1 cellular context compared by ENCODE assay signal in genomic region chr19:53013621-53014020, GRCh38.
TF ChIP-seq lines count a peak whose summit lies in the region.

A gene with protein sequence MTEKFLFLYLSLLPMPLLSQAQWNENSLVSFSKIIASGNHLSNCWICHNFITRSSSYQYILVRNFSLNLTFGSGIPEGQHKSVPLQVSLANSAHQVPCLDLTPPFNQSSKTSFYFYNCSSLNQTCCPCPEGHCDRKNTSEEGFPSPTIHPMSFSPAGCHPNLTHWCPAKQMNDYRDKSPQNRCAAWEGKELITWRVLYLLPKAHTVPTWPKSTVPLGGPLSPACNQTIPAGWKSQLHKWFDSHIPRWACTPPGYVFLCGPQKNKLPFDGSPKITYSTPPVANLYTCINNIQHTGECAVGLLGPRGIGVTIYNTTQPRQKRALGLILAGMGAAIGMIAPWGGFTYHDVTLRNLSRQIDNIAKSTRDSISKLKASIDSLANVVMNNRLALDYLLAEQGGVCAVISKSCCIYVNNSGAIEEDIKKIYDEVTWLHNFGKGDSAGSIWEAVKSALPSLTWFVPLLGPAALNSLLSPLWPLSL (plus strand): TSS chr19:53013921. CDS start chr19:53014091, 170 bp downstream.

TF ChIP-seq in IMR-90, 13 proteins besides CTCF, POLR2A, EP300 and RAD21:
- TF ChIP-seq, protein P1, sequence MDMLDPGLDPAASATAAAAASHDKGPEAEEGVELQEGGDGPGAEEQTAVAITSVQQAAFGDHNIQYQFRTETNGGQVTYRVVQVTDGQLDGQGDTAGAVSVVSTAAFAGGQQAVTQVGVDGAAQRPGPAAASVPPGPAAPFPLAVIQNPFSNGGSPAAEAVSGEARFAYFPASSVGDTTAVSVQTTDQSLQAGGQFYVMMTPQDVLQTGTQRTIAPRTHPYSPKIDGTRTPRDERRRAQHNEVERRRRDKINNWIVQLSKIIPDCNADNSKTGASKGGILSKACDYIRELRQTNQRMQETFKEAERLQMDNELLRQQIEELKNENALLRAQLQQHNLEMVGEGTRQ (IDR thresholded peaks at IDR 0.05; ENCODE audit: low read depth, low read length), result no peak
- TF ChIP-seq FOS (IDR thresholded peaks at IDR 0.05; ENCODE audit: low read depth, low read length) (no peak), MAZ (IDR thresholded peaks at IDR 0.05; ENCODE audit: borderline replicate concordance, low read depth, low read length) (no peak), NFE2L2 (IDR thresholded peaks at IDR 0.05; ENCODE audit: low read depth, low read length) (no peak), CHD1 (IDR thresholded peaks at IDR 0.05; ENCODE audit: low read depth, low read length) (no peak), ELK1 (IDR thresholded peaks at IDR 0.05; ENCODE audit: borderline replicate concordance, low read depth, low read length) (no peak), RFX5 (IDR thresholded peaks at IDR 0.05; ENCODE audit: low read depth, low read length) (no peak), SMC3 (IDR thresholded peaks at IDR 0.05; ENCODE audit: low read depth, low read length) (no peak), MXI1 (IDR thresholded peaks at IDR 0.05; ENCODE audit: borderline replicate concordance, low read depth, low read length) (no peak), CEBPB (IDR thresholded peaks at IDR 0.05; ENCODE audit: low read depth, low read length) (no peak), RCOR1 (IDR thresholded peaks at IDR 0.05; ENCODE audit: insufficient replicate concordance, low read length) (no peak), MAFK (IDR thresholded peaks at IDR 0.05; ENCODE audit: low read depth, low read length) (no peak), BHLHE40 (IDR thresholded peaks at IDR 0.05; ENCODE audit: low read depth, low read length) (no peak)
